ENCODE assay signal across 33 cellular contexts in genomic region chr1:230994860-230995259, GRCh38.
"Had no signal": no experiment of that assay in that cellular context is flagged by ENCODE, and none has a peak within 500 bp of the region (broad histone marks: within the 10 kb centered on the region; RNA-seq: fewer than 3 reads in every experiment).

No MANE protein-coding gene starts in this region.

- H3K4me3 Mint-ChIP-seq: activated B cell treated with CpG ODN at 0.5 μM for 24 hours; activated CD8-positive, alpha-beta T cell treated with anti-CD3 and anti-CD28 coated beads for 36 hours; activated naive CD8-positive, alpha-beta T cell; activated T-cell treated with anti-CD3 and anti-CD28 coated beads, Interleukin-2, amount 50 U/mL, for 4 hours; activated T-helper 17 cell treated with anti-CD3 and anti-CD28 coated beads, Interleukin-2, amount 50 U/mL, for 72 hours; central memory CD8-positive, alpha-beta T cell; dendritic cell treated with granulocyte-macrophage colony-stimulating factor and Interleukin-4, amounts not matched to agents 40 ng/mL and 50 ng/mL, for 4 days; effector memory CD8-positive, alpha-beta T cell; T-helper 1 cell treated with Interleukin-12 subunit alpha and Interleukin-12 subunit beta and Interleukin-4 antibody, amounts not matched to agents 30 μg/mL and 1 μg/mL, for 36 hours; T-helper 2 cell treated with Interferon-gamma antibody and Interleukin-4, amounts not matched to agents 5 μg/mL and 100 μg/mL, for 36 hours had no signal

- DNase-seq: activated B cell treated with CpG ODN at 0.5 μM for 24 hours; activated CD4-positive, alpha-beta T cell treated with anti-CD3 and anti-CD28 coated beads for 48 hours; activated CD4-positive, alpha-beta T cell treated with anti-CD3 and anti-CD28 coated beads, Interleukin-2, amount 50 U/mL, for 1 hour; activated CD4-positive, alpha-beta T cell treated with anti-CD3 and anti-CD28 coated beads, Interleukin-2, amount 50 U/mL, for 48 hours; activated CD8-positive, alpha-beta memory T cell treated with anti-CD3 and anti-CD28 coated beads for 24 hours; activated CD8-positive, alpha-beta T cell treated with anti-CD3 and anti-CD28 coated beads for 36 hours; activated effector memory CD4-positive, alpha-beta T cell treated with Interleukin-2 at 50 U/mL for 16 hours; activated gamma-delta T cell treated with Interleukin-2 at 50 U/mL for 16 hours; activated naive CD4-positive, alpha-beta T cell treated with anti-CD3 and anti-CD28 coated beads, Interleukin-2, amount 50 U/mL, for 16 hours; activated naive CD4-positive, alpha-beta T cell treated with Interleukin-2 at 50 U/mL for 16 hours; activated T-cell treated with anti-CD3 and anti-CD28 coated beads, Interleukin-2, amount 50 U/mL, for 4 hours; amniotic stem cell; anterior cingulate cortex; brain microvascular endothelial cell; dorsolateral prefrontal cortex; effector memory CD8-positive, alpha-beta T cell; erythroblast; foreskin keratinocyte; gastrocnemius medialis; glutamatergic neuron; heart left ventricle; T1000; WERI-Rb-1 had no signal

- H3K4me1 Mint-ChIP-seq: activated B cell treated with CpG ODN at 0.5 μM for 24 hours; activated T-helper 17 cell treated with anti-CD3 and anti-CD28 coated beads, Interleukin-2, amount 50 U/mL, for 72 hours had no signal

- ATAC-seq: activated CD4-positive, CD25-positive, alpha-beta regulatory T cell treated with anti-CD3 and anti-CD28 coated beads, Interleukin-2, amount 50 U/mL, for 24 hours; activated CD8-positive, alpha-beta T cell treated with anti-CD3 and anti-CD28 coated beads for 36 hours; activated T-cell treated with anti-CD3 and anti-CD28 coated beads, Interleukin-2, amount 50 U/mL, for 4 hours; activated T-helper 17 cell treated with anti-CD3 and anti-CD28 coated beads, Interleukin-2, amount 50 U/mL, for 72 hours; effector memory CD8-positive, alpha-beta T cell; foreskin keratinocyte; gastrocnemius medialis; heart left ventricle had no signal

- H3K4me3 ChIP-seq: coronary artery, dorsolateral prefrontal cortex, esophagus muscularis mucosa, gastrocnemius medialis, heart left ventricle, hepatocyte had no signal

- H3K27ac Mint-ChIP-seq: activated B cell treated with CpG ODN at 0.5 μM for 24 hours; activated CD8-positive, alpha-beta T cell treated with anti-CD3 and anti-CD28 coated beads for 36 hours; activated naive CD8-positive, alpha-beta T cell; activated T-helper 17 cell treated with anti-CD3 and anti-CD28 coated beads, Interleukin-2, amount 50 U/mL, for 72 hours; dendritic cell treated with granulocyte-macrophage colony-stimulating factor and Interleukin-4, amounts not matched to agents 40 ng/mL and 50 ng/mL, for 4 days; T-helper 1 cell treated with Interleukin-12 subunit alpha and Interleukin-12 subunit beta and Interleukin-4 antibody, amounts not matched to agents 30 μg/mL and 1 μg/mL, for 36 hours; T-helper 2 cell treated with Interferon-gamma antibody and Interleukin-4, amounts not matched to agents 5 μg/mL and 100 μg/mL, for 36 hours had no signal

- H3K9me3 ChIP-seq: esophagus muscularis mucosa, gastrocnemius medialis, heart left ventricle had no signal

- H3K27me3 Mint-ChIP-seq: activated B cell treated with CpG ODN at 0.5 μM for 24 hours; activated CD8-positive, alpha-beta T cell treated with anti-CD3 and anti-CD28 coated beads for 36 hours; activated naive CD8-positive, alpha-beta T cell; activated T-helper 17 cell treated with anti-CD3 and anti-CD28 coated beads, Interleukin-2, amount 50 U/mL, for 72 hours; central memory CD8-positive, alpha-beta T cell; dendritic cell treated with granulocyte-macrophage colony-stimulating factor and Interleukin-4, amounts not matched to agents 40 ng/mL and 50 ng/mL, for 4 days; effector memory CD8-positive, alpha-beta T cell had no signal

- H3K27me3 ChIP-seq: brain microvascular endothelial cell, dorsolateral prefrontal cortex, esophagus muscularis mucosa, foreskin keratinocyte, gastrocnemius medialis, heart left ventricle, hepatocyte had no signal
